9 cellular contexts compared by ENCODE assay signal in genomic region chr10:92419740-92420553, GRCh38.
DNase-seq lines count a peak whose midpoint lies in the region; ATAC-seq and TF ChIP-seq lines count a peak whose summit lies in the region.
"Had no signal": no experiment of that assay in that cellular context is flagged by ENCODE, and none has a peak within 500 bp of the region (broad histone marks: within the 10 kb centered on the region; RNA-seq: fewer than 3 reads in every experiment).

No MANE protein-coding gene starts in this region.

- H3K27me3 Mint-ChIP-seq in HFFc6 (ENCODE audit: insufficient read depth) (peaks cover 16% of the 10 kb centered on the region; the same call in 1 of the 2 replicates), chondrocyte (ENCODE audit: low read depth) (peaks cover 2% of the 10 kb centered on the region), Caco-2 (ENCODE audit: insufficient read depth, unreplicated experiment) (no peaks in the 10 kb centered on the region)
- peaks cover 21 to 34% of the 10 kb centered on the region in 2 donors for H3K27me3 Mint-ChIP-seq in stimulated activated naive B cell treated with anti-CD40 and anti-IgM and Interleukin-4, amounts not matched to agents 10 μg/mL and 1 μg/mL and 100 μg/mL, for 72 hours

- no peaks in the 10 kb centered on the region for H3K36me3 ChIP-seq in kidney epithelial cell (ENCODE audit: control insufficient read depth, insufficient read depth, low read length)
- no peaks in the 10 kb centered on the region for H3K36me3 ChIP-seq in Caco-2 (ENCODE audit: control insufficient read depth, insufficient read depth, low read length)

- H3K27me3 ChIP-seq in kidney epithelial cell (ENCODE audit: control insufficient read depth, insufficient read depth, low read length) (peaks cover 6% of the 10 kb centered on the region), Caco-2 (replicated peaks; ENCODE audit: control insufficient read depth, insufficient read depth, low read length) (no peaks in the 10 kb centered on the region)

- H3K9me3 ChIP-seq in Caco-2 = 0 out of 2 replicates have a peak, but pooled peaks cover 4% of the 10 kb centered on the region

- BruUV-seq in Caco-2 (replicated peaks; lab: Mats Ljungman, UMichigan) = no TSS peak

- H3K4me3 ChIP-seq in kidney epithelial cell (ENCODE audit: low read depth, low read length) = no peak overlapping the region
- no peak overlapping the region for H3K4me3 ChIP-seq in Caco-2 (ENCODE audit: low read depth, low read length)

- CTCF ChIA-PET in Caco-2 (lab: Charles Lee) = interaction anchor here (0.6 to 0.7 kb wide), 3 partner anchors 80 to 274 kb away, joined by 3 to 7 read pairs (median 3); no protein-coding TSS in a partner anchor

- peak overlapping the region; percentile 53; the same call in 1 of the 2 replicates for H3K4me3 Mint-ChIP-seq in HFFc6
- peak overlapping the region; percentile 58 for H3K4me3 Mint-ChIP-seq in chondrocyte (ENCODE audit: unreplicated experiment)
- peak overlapping the region; percentile 69 to 72 for H3K4me3 Mint-ChIP-seq in stimulated activated naive B cell treated with anti-CD40 and anti-IgM and Interleukin-4, amounts not matched to agents 10 μg/mL and 1 μg/mL and 100 μg/mL, for 72 hours
- H3K4me3 Mint-ChIP-seq in Caco-2 (ENCODE audit: unreplicated experiment) = no peak overlapping the region
- H3K4me3 Mint-ChIP-seq: nephron progenitor cell had no signal

- POLR2A ChIA-PET in Caco-2 (lab: Charles Lee) = interaction anchor here (0.7 kb wide), 1 partner anchor 161 kb away, joined by 3 read pairs; no protein-coding TSS in a partner anchor

- TF ChIP-seq CTCF in HFFc6 (IDR thresholded peaks at IDR 0.05) (peak; percentile 61), chondrocyte (IDR thresholded peaks at IDR 0.05) (peak; percentile 21), kidney epithelial cell (IDR thresholded peaks at IDR 0.05; ENCODE audit: insufficient read depth, low read length, poor library complexity, severe bottlenecking) (peak; percentile 71), Caco-2 (IDR thresholded peaks at IDR 0.05; ENCODE audit: insufficient read depth in 1 of 2, low read depth in 1 of 2, low read length in 1 of 2, severe bottlenecking in 1 of 2, unreplicated experiment in 1 of 2) (no peak)

- no peaks in the 10 kb centered on the region for H3K36me3 Mint-ChIP-seq in HFFc6 (ENCODE audit: low read depth)
- H3K36me3 Mint-ChIP-seq in chondrocyte (ENCODE audit: low read depth) = peaks cover 6% of the 10 kb centered on the region
- H3K36me3 Mint-ChIP-seq in stimulated activated naive B cell treated with anti-CD40 and anti-IgM and Interleukin-4, amounts not matched to agents 10 μg/mL and 1 μg/mL and 100 μg/mL, for 72 hours = no peaks in the 10 kb centered on the region
- H3K36me3 Mint-ChIP-seq in Caco-2 (ENCODE audit: insufficient read depth, unreplicated experiment) = peaks cover 6% of the 10 kb centered on the region

- no peak overlapping the region for H3K27ac Mint-ChIP-seq in HFFc6
- no peak overlapping the region for H3K27ac Mint-ChIP-seq in chondrocyte (ENCODE audit: unreplicated experiment)
- H3K27ac Mint-ChIP-seq in stimulated activated naive B cell treated with anti-CD40 and anti-IgM and Interleukin-4, amounts not matched to agents 10 μg/mL and 1 μg/mL and 100 μg/mL, for 72 hours = no peak overlapping the region
- H3K27ac Mint-ChIP-seq in Caco-2 (ENCODE audit: unreplicated experiment) = no peak overlapping the region
- H3K27ac Mint-ChIP-seq: nephron progenitor cell had no signal

- H3K4me1 Mint-ChIP-seq in HFFc6 (ENCODE audit: low read depth) (no peaks in the 10 kb centered on the region), chondrocyte (ENCODE audit: low read depth) (no peaks in the 10 kb centered on the region), Caco-2 (ENCODE audit: low read depth, unreplicated experiment) (no peaks in the 10 kb centered on the region)
- peaks cover 5 to 13% of the 10 kb centered on the region in 2 donors for H3K4me1 Mint-ChIP-seq in stimulated activated naive B cell treated with anti-CD40 and anti-IgM and Interleukin-4, amounts not matched to agents 10 μg/mL and 1 μg/mL and 100 μg/mL, for 72 hours
- H3K4me1 Mint-ChIP-seq: nephron progenitor cell had no signal

- H3K9me3 Mint-ChIP-seq in HFFc6 (no peaks in the 10 kb centered on the region), chondrocyte (ENCODE audit: low read depth) (peaks cover 19% of the 10 kb centered on the region), Caco-2 (ENCODE audit: unreplicated experiment) (peaks cover 6% of the 10 kb centered on the region)
- H3K9me3 Mint-ChIP-seq in stimulated activated naive B cell treated with anti-CD40 and anti-IgM and Interleukin-4, amounts not matched to agents 10 μg/mL and 1 μg/mL and 100 μg/mL, for 72 hours = peaks cover 5 to 6% of the 10 kb centered on the region in 2 donors

- no peaks in the 10 kb centered on the region for H3K4me1 ChIP-seq in Caco-2

- ATAC-seq in stimulated activated naive B cell treated with anti-CD40 and anti-IgM and Interleukin-4, amounts not matched to agents 10 μg/mL and 1 μg/mL and 100 μg/mL, for 72 hours (replicated peaks) = peak in 1 of 2 donors; percentile 38

- no peak for DNase-seq in HFFc6
- no peak for DNase-seq in chondrocyte (ENCODE audit: low spot score)
- peak; percentile 10 for DNase-seq in kidney epithelial cell (ENCODE audit: low read depth)
- DNase-seq in stimulated activated naive B cell treated with anti-CD40 and anti-IgM and Interleukin-4, amounts not matched to agents 10 μg/mL and 1 μg/mL and 100 μg/mL, for 72 hours = no peak
- DNase-seq in Caco-2 = no peak
- no peak for DNase-seq in NCI-H2171 treated with DMSO at 0.1 percent for 48 hours (lab: John Stamatoyannopoulos, UW)
- DNase-seq in COLO668 (lab: John Stamatoyannopoulos, UW; ENCODE audit: unreplicated experiment) = no peak
- DNase-seq in activated gamma-delta T cell treated with Interleukin-2 at 50 U/mL for 16 hours = no peak
- DNase-seq: nephron progenitor cell had no signal

- intact Hi-C loops in Caco-2 (cut with micrococcal nuclease; ENCODE audit: unreplicated experiment) = no loop called here

Comparison
In these comparisons a context has a peak if more than half of its experiments do, and no peak if none do; other contexts are left out.
1. CTCF ChIP-seq: peak in HFFc6 (single experiment), chondrocyte (single experiment) and kidney epithelial cell (single experiment); none in Caco-2 (0 of 2).